ENCODE assay signal across 13 cellular contexts in the genomic region with DNA sequence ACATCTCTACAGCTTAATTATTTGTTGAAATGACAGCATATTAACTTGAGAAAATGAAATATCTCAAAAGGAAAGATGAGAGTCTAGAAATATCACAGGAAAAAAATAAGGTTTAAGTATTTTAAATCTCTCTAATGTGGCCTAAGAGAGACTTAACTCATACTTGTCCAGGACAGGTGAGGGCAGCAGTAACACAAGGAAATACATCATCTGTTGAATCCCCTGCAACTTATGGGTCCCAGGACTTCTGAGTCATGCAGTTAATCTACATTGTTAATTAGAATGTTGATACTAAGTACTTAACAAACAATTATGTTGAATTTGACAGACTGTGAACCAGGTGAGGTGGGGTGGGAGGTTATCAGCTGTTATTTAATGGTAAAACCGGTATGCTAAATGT.
A peak's percentile ranks its signal among the peaks of the same experiment; 100 is the strongest.
DNase-seq lines count a peak whose midpoint lies in the region; ATAC-seq and TF ChIP-seq lines count a peak whose summit lies in the region.
"Had no signal": no experiment of that assay in that cellular context is flagged by ENCODE, and none has a peak within 500 bp of the region (broad histone marks: within the 10 kb centered on the region; RNA-seq: fewer than 3 reads in every experiment).

No MANE protein-coding gene starts in this region.

- DNase-seq in NCI-H146 (lab: John Stamatoyannopoulos, UW) (peak; percentile 24), NCI-H146 treated with DMSO at 0.1 percent for 48 hours (lab: John Stamatoyannopoulos, UW; ENCODE audit: unreplicated experiment) (no peak), HT-29 (ENCODE audit: low spot score) (peak; percentile 54), SHP77 treated with DMSO at 0.1 percent for 48 hours (lab: John Stamatoyannopoulos, UW) (peak; percentile 54), iPS-NIHi7 (ENCODE audit: extremely low spot score) (peak; percentile 38), hypothalamus (lab: John Stamatoyannopoulos, UW) (no peak), H4 (ENCODE audit: low spot score) (no peak)
- DNase-seq: activated CD8-positive, alpha-beta T cell treated with anti-CD3 and anti-CD28 coated beads for 36 hours; activated effector memory CD4-positive, alpha-beta T cell treated with anti-CD3 and anti-CD28 coated beads, Interleukin-2, amount 50 U/mL, for 16 hours; COR-L47; kidney glomerular epithelial cell; pancreas had no signal

- no peak for ATAC-seq in GM18505 (IDR thresholded peaks at IDR 0.05; ENCODE audit: unreplicated experiment)
- ATAC-seq: activated CD8-positive, alpha-beta T cell treated with anti-CD3 and anti-CD28 coated beads for 36 hours had no signal

- TF ChIP-seq POLR2A in GM18505 (IDR thresholded peaks at IDR 0.05; ENCODE audit: borderline replicate concordance, extremely low read depth, insufficient read depth, insufficient read length): no peak

Comparison
In these comparisons a context has a peak if more than half of its experiments do, and no peak if none do; other contexts are left out.
1. DNase-seq: peak in NCI-H146 (single experiment), HT-29 (single experiment), SHP77 treated with DMSO at 0.1 percent for 48 hours (single experiment) and iPS-NIHi7 (single experiment); none in NCI-H146 treated with DMSO at 0.1 percent for 48 hours (single experiment), hypothalamus (0 of 51) and H4 (single experiment).